26 cellular contexts compared by ENCODE assay signal in the genomic region with DNA sequence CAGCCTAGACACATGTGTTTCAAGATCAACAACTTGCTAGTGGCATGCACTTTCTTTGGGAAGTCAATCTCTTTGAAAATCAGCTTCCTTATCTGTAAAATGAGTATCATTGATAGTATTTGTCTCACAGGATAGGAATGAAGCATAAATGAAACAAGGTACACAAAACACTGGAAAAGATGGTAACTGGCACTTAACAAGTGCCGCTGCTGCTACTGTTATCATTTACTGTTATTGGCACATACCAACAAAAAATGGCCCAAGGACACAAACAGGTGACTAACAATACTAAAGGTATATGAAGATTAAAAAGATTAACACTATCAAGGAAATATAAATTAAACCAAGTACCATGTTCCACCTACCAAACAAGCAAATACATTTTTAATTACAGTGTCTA. TPM values are rescaled to one million over a fixed set of nuclear protein-coding genes. Genes with fewer than 3 reads are reported as not detected.
DNase-seq lines count a peak whose midpoint lies in the region; ATAC-seq, FAIRE-seq and TF ChIP-seq lines count a peak whose summit lies in the region.
"Had no signal": no experiment of that assay in that cellular context is flagged by ENCODE, and none has a peak within 500 bp of the region (broad histone marks: within the 10 kb centered on the region; RNA-seq: fewer than 3 reads in every experiment).

No MANE protein-coding gene starts in this region.

- TF ChIP-seq POLR2A in GM12891 (IDR thresholded peaks at IDR 0.05; ENCODE audit: low read depth, low read length), result 0 out of 2 replicates have a peak, but pooled peaks have one; percentile 27

- no peaks in the 10 kb centered on the region for H3K27me3 Mint-ChIP-seq in activated CD4-positive, alpha-beta T cell treated with anti-CD3 and anti-CD28 coated beads, Interleukin-2, amount 10 ng/mL, durations not matched to agents 24 days and 14 days
- H3K27me3 Mint-ChIP-seq in activated naive CD8-positive, alpha-beta T cell, result no peaks in the 10 kb centered on the region
- no peaks in the 10 kb centered on the region for H3K27me3 Mint-ChIP-seq in natural killer cell treated with Interleukin-12 subunit alpha and Interleukin-12 subunit beta and Interleukin-15 and Interleukin-18, amount 100 ng/mL, for 72 hours
- H3K27me3 Mint-ChIP-seq: activated B cell treated with CpG ODN at 0.5 μM for 24 hours had no signal

- no peak for ATAC-seq in natural killer cell treated with Interleukin-12 subunit alpha and Interleukin-12 subunit beta and Interleukin-15 and Interleukin-18, amount 100 ng/mL, for 72 hours
- no peak for ATAC-seq in GM19023 (IDR thresholded peaks at IDR 0.05; ENCODE audit: unreplicated experiment)
- ATAC-seq in GM21576 (IDR thresholded peaks at IDR 0.05; ENCODE audit: unreplicated experiment), result no peak
- ATAC-seq: lower lobe of right lung, psoas muscle had no signal

- intact Hi-C loops in activated CD4-positive, alpha-beta T cell treated with anti-CD3 and anti-CD28 coated beads, Interleukin-2, amount 10 ng/mL, durations not matched to agents 24 days and 14 days (cut with micrococcal nuclease), result no loop called here

- DNase-seq in activated CD4-positive, alpha-beta T cell treated with anti-CD3 and anti-CD28 coated beads, Interleukin-2, amount 10 ng/mL, durations not matched to agents 24 days and 14 days, result no peak
- DNase-seq in activated CD4-positive, alpha-beta T cell treated with anti-CD3 and anti-CD28 coated beads for 4 hours, result no peak
- DNase-seq in GM12891 (ENCODE audit: insufficient read length, low spot score) (no peak), cerebellar cortex (ENCODE audit: low spot score) (no peak)
- no peak for DNase-seq in natural killer cell treated with Interleukin-12 subunit alpha and Interleukin-12 subunit beta and Interleukin-15 and Interleukin-18, amount 100 ng/mL, for 72 hours (ENCODE audit: low spot score)
- DNase-seq: activated B cell treated with CpG ODN at 0.5 μM for 24 hours, adrenal gland, Caco-2, cortex of kidney, GOT3, lower lobe of right lung, NCI-H1092, NCI-H510A, Peyer's patch, psoas muscle had no signal

- no peak for FAIRE-seq in GM12891 (lab: Jason Lieb, UNC)
- FAIRE-seq: endometrium had no signal

- peak overlapping the region; percentile 20 for H3K27ac Mint-ChIP-seq in activated CD4-positive, alpha-beta T cell treated with anti-CD3 and anti-CD28 coated beads, Interleukin-2, amount 10 ng/mL, durations not matched to agents 24 days and 14 days
- H3K27ac Mint-ChIP-seq in activated naive CD8-positive, alpha-beta T cell, result peak overlapping the region; percentile 2
- peak overlapping the region; percentile 28 to 50 for H3K27ac Mint-ChIP-seq in natural killer cell treated with Interleukin-12 subunit alpha and Interleukin-12 subunit beta and Interleukin-15 and Interleukin-18, amount 100 ng/mL, for 72 hours
- H3K27ac Mint-ChIP-seq: activated B cell treated with CpG ODN at 0.5 μM for 24 hours had no signal

- no peak overlapping the region for H3K4me3 Mint-ChIP-seq in activated CD4-positive, alpha-beta T cell treated with anti-CD3 and anti-CD28 coated beads, Interleukin-2, amount 10 ng/mL, durations not matched to agents 24 days and 14 days
- peak overlapping the region; percentile 8 for H3K4me3 Mint-ChIP-seq in activated naive CD8-positive, alpha-beta T cell
- peak overlapping the region; percentile 21 for H3K4me3 Mint-ChIP-seq in natural killer cell treated with Interleukin-12 subunit alpha and Interleukin-12 subunit beta and Interleukin-15 and Interleukin-18, amount 100 ng/mL, for 72 hours
- H3K4me3 Mint-ChIP-seq: activated B cell treated with CpG ODN at 0.5 μM for 24 hours had no signal

- peaks cover 74% of the 10 kb centered on the region for H3K36me3 Mint-ChIP-seq in activated CD4-positive, alpha-beta T cell treated with anti-CD3 and anti-CD28 coated beads, Interleukin-2, amount 10 ng/mL, durations not matched to agents 24 days and 14 days (ENCODE audit: low read depth)
- H3K36me3 Mint-ChIP-seq in activated naive CD8-positive, alpha-beta T cell, result peaks cover 18% of the 10 kb centered on the region
- peaks cover 33% of the 10 kb centered on the region for H3K36me3 Mint-ChIP-seq in natural killer cell treated with Interleukin-12 subunit alpha and Interleukin-12 subunit beta and Interleukin-15 and Interleukin-18, amount 100 ng/mL, for 72 hours

- peaks cover 30% of the 10 kb centered on the region for H3K4me1 Mint-ChIP-seq in activated CD4-positive, alpha-beta T cell treated with anti-CD3 and anti-CD28 coated beads, Interleukin-2, amount 10 ng/mL, durations not matched to agents 24 days and 14 days
- peaks cover 75% of the 10 kb centered on the region for H3K4me1 Mint-ChIP-seq in activated naive CD8-positive, alpha-beta T cell (ENCODE audit: low read depth)
- peaks cover 38 to 48% of the 10 kb centered on the region in 2 donors for H3K4me1 Mint-ChIP-seq in natural killer cell treated with Interleukin-12 subunit alpha and Interleukin-12 subunit beta and Interleukin-15 and Interleukin-18, amount 100 ng/mL, for 72 hours (ENCODE audit: low read depth in 2 of 2)

- H3K9me3 Mint-ChIP-seq in activated CD4-positive, alpha-beta T cell treated with anti-CD3 and anti-CD28 coated beads, Interleukin-2, amount 10 ng/mL, durations not matched to agents 24 days and 14 days, result no peaks in the 10 kb centered on the region
- H3K9me3 Mint-ChIP-seq in activated naive CD8-positive, alpha-beta T cell (ENCODE audit: low read depth), result no peaks in the 10 kb centered on the region
- no peaks in the 10 kb centered on the region for H3K9me3 Mint-ChIP-seq in natural killer cell treated with Interleukin-12 subunit alpha and Interleukin-12 subunit beta and Interleukin-15 and Interleukin-18, amount 100 ng/mL, for 72 hours
- H3K9me3 Mint-ChIP-seq: activated B cell treated with CpG ODN at 0.5 μM for 24 hours had no signal

TF ChIP-seq in GM12891, 5 proteins besides CTCF, POLR2A, EP300 and RAD21:
- TF ChIP-seq POU2F2 (IDR thresholded peaks at IDR 0.05; ENCODE audit: low read depth, low read length), result no peak

RNA-seq across cellular contexts. Expression of gene HNRNPC, which starts 20.9 kb away (rescaled TPM):
- total RNA-seq in activated CD4-positive, alpha-beta T cell treated with anti-CD3 and anti-CD28 coated beads, Interleukin-2, amount 10 ng/mL, durations not matched to agents 24 days and 14 days, result 1,009 and 1,054 TPM in 2 replicates
- 626 TPM for polyA plus RNA-seq in GM12891 (2012; ENCODE audit: low read depth, missing spikeins)
- total RNA-seq in natural killer cell treated with Interleukin-12 subunit alpha and Interleukin-12 subunit beta and Interleukin-15 and Interleukin-18, amount 100 ng/mL, for 72 hours, result 100 to 1,000 TPM; 834 to 917 TPM

RNA-seq across cellular contexts. Expression of gene RPGRIP1, which starts 31.5 kb away (rescaled TPM):
- not detected in 2 replicates for total RNA-seq in activated CD4-positive, alpha-beta T cell treated with anti-CD3 and anti-CD28 coated beads, Interleukin-2, amount 10 ng/mL, durations not matched to agents 24 days and 14 days
- polyA plus RNA-seq in GM12891 (2012; ENCODE audit: low read depth, missing spikeins), result 0.13 TPM
- under 1 TPM in 1 of 2 donors, not detected in 1; 0.17 TPM for total RNA-seq in natural killer cell treated with Interleukin-12 subunit alpha and Interleukin-12 subunit beta and Interleukin-15 and Interleukin-18, amount 100 ng/mL, for 72 hours
- total RNA-seq: A172; activated B cell treated with CpG ODN at 0.5 μM for 24 hours; Caco-2; Daoy; glomerular endothelial cell; kidney epithelial cell; psoas muscle; skeletal muscle tissue; T-helper 2 cell treated with Interferon-gamma antibody and Interleukin-4, amounts not matched to agents 100 ng/mL and 5 ng/mL, for 36 hours; temporal lobe had no signal
